In genomic region chr19:54124393-54124792, GRCh38 we compare ENCODE assay signal across 1 cellular context.
TF ChIP-seq lines count a peak whose summit lies in the region.

No MANE protein-coding gene starts in this region.

TF ChIP-seq in K562, 482 proteins besides CTCF, POLR2A, EP300 and RAD21:
- TF ChIP-seq RBFOX2 (IDR thresholded peaks at IDR 0.05; ENCODE audit: low read depth, low read length) (0 out of 2 replicates have a peak, but pooled peaks have one; percentile 9), ZBTB9 (CRISPR knock-in tag; IDR thresholded peaks at IDR 0.05) (no peak)
